Comparison of ENCODE assay signal across 8 cellular contexts in the genomic region with DNA sequence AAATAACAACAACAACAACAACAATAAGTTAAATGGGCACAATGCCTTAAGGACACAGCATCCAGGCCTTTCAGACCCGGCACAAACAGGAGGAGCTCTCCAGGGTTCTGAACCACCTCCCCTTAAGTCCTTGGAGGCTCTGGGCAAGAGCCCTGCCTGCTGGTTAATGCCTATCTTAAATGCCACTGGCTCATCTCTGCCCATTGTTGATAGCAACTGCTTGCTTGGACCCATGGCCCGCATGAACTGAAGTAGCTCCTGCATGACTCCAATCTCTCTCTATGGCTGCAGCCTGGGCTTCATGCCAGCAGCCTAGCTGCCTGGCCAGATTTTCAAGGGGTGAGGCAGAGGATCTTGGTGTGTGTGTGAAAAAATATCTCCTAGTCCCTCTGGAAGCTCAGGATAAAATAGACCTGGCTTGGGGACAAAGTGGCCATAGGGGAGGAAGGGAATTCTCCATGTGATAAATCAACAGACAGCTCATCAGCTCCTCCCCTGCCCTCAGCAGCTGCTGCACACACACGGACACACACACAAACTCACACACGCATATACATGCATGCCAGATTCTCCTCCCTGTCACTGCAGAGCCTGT. TPM values are rescaled to one million over a fixed set of nuclear protein-coding genes. Genes with fewer than 3 reads are reported as not detected.
DNase-seq lines count a peak whose midpoint lies in the region; FAIRE-seq and TF ChIP-seq lines count a peak whose summit lies in the region.

No MANE protein-coding gene starts in this region.

- no peaks in the 10 kb centered on the region for H3K36me3 ChIP-seq in A673 (ENCODE audit: insufficient read depth, low read length, poor library complexity, severe bottlenecking)
- H3K36me3 ChIP-seq in GM23248 (ENCODE audit: low read depth), result no peaks in the 10 kb centered on the region
- peaks cover 6% of the 10 kb centered on the region for H3K36me3 ChIP-seq in bronchial epithelial cell (ENCODE audit: control insufficient read depth, insufficient read depth, low read length)
- no peaks in the 10 kb centered on the region for H3K36me3 ChIP-seq in kidney (ENCODE audit: control insufficient read depth in 1 of 2, insufficient read depth in 2 of 2, low read length in 2 of 2)
- no peaks in the 10 kb centered on the region for H3K36me3 ChIP-seq in uterus

- FAIRE-seq in bronchial epithelial cell (lab: Jason Lieb, UNC) (peak; percentile 60), kidney (lab: Jason Lieb, UNC) (no peak)

- WGBS in GM23248 (ENCODE audit: low coverage in 1 of 2, low lambda C conversion rate in 2 of 2, missing lambda C conversion rate in 2 of 2), 2 experiments, result 13 to 19% methylated on average over 4 of the region's 4 CpGs

- DNase-seq in A673 (ENCODE audit: low spot score) (peak; percentile 56), GM23248 (peak; percentile 81), NCI-H510A (lab: John Stamatoyannopoulos, UW) (peak; percentile 59), bronchial epithelial cell (ENCODE audit: low read depth) (peak; percentile 68), kidney (peak; percentile 78), uterus (peak; percentile 22 to 61), mesenteric fat pad (ENCODE audit: low spot score) (no peak), GM19240 (ENCODE audit: insufficient read length, low spot score) (no peak)

- BruUV-seq in A673 (replicated peaks; lab: Mats Ljungman, UMichigan), result no TSS peak

- no peaks in the 10 kb centered on the region for H3K27me3 ChIP-seq in A673 (replicated peaks; ENCODE audit: insufficient read depth, low read depth, low read length, poor library complexity)
- H3K27me3 ChIP-seq in GM23248 (replicated peaks; ENCODE audit: insufficient read depth), result no peaks in the 10 kb centered on the region
- no peaks in the 10 kb centered on the region for H3K27me3 ChIP-seq in bronchial epithelial cell (ENCODE audit: control insufficient read depth, insufficient read depth, low read length)
- no peaks in the 10 kb centered on the region for H3K27me3 ChIP-seq in uterus

- no peak overlapping the region for H3K4me3 ChIP-seq in A673 (ENCODE audit: low read depth, low read length, poor library complexity, severe bottlenecking)
- H3K4me3 ChIP-seq in GM23248, result no peak overlapping the region
- no peak overlapping the region for H3K4me3 ChIP-seq in bronchial epithelial cell (ENCODE audit: low read depth, low read length)
- no peak overlapping the region for H3K4me3 ChIP-seq in kidney (ENCODE audit: low read length in 2 of 2)
- H3K4me3 ChIP-seq in uterus, result no peak overlapping the region

- POLR2A ChIA-PET in A673 (lab: Charles Lee; ENCODE audit: low non-redundant PET), result no interaction called here

- H3K9ac ChIP-seq in GM23248 (no peak overlapping the region), kidney (ENCODE audit: low read length in 2 of 2) (no peak overlapping the region)

- H4K20me1 ChIP-seq in GM23248 (ENCODE audit: insufficient read depth), result peaks cover 9% of the 10 kb centered on the region; the same call in 1 of the 2 replicates

- no peak overlapping the region for H2AFZ ChIP-seq in GM23248

- TF ChIP-seq POLR2A in uterus (IDR thresholded peaks at IDR 0.05), result no peak

- no peak overlapping the region for H3K27ac ChIP-seq in A673 (ENCODE audit: low read depth, low read length, poor library complexity, severe bottlenecking)
- no peak overlapping the region for H3K27ac ChIP-seq in GM23248
- H3K27ac ChIP-seq in kidney (ENCODE audit: low read depth in 2 of 2, low read length in 2 of 2), result no peak overlapping the region
- no peak overlapping the region for H3K27ac ChIP-seq in uterus

- H3K4me2 ChIP-seq in GM23248 (ENCODE audit: unreplicated experiment), result no peak overlapping the region

- intact Hi-C loops in A673 (cut with micrococcal nuclease; ENCODE audit: unreplicated experiment), result no loop called here
- intact Hi-C loops in kidney (cut with DNase I), result no loop called here
- intact Hi-C loops in uterus (cut with DNase I; ENCODE audit: low total_unique reads), result no loop called here

- H3K4me1 ChIP-seq in A673 (ENCODE audit: insufficient read depth, low read length, poor library complexity, severe bottlenecking), result no peaks in the 10 kb centered on the region
- H3K4me1 ChIP-seq in GM23248 (ENCODE audit: insufficient read depth), result no peaks in the 10 kb centered on the region
- H3K4me1 ChIP-seq in kidney (ENCODE audit: control insufficient read depth in 1 of 2, insufficient read depth in 1 of 2, low read depth in 1 of 2, low read length in 2 of 2), result peaks cover 0 to 2% of the 10 kb centered on the region in 2 donors
- H3K4me1 ChIP-seq in uterus, result peaks cover 0 to 8% of the 10 kb centered on the region in 2 donors

- H3F3A ChIP-seq in GM23248 (ENCODE audit: insufficient read depth), result 0 out of 2 replicates have a peak, but pooled peaks cover 6% of the 10 kb centered on the region

- CTCF ChIA-PET in A673 (lab: Charles Lee), result interaction anchor here (0.6 to 1.0 kb wide), 4 partner anchors 13 to 203 kb away, joined by 3 to 6 read pairs (median 4); no protein-coding TSS in a partner anchor

- in situ Hi-C loops in GM23248 (cut with MboI), result loop anchor here (10.0 kb wide), 1 partner anchor 64 kb away; no protein-coding TSS in a partner anchor

- H3K9me2 ChIP-seq in GM23248 (ENCODE audit: insufficient read depth), result no peaks in the 10 kb centered on the region

- TF ChIP-seq CTCF in A673 (conservative IDR thresholded peaks at IDR 0.05; ENCODE audit: low read depth, low read length) (no peak), bronchial epithelial cell (IDR thresholded peaks at IDR 0.05; ENCODE audit: insufficient read depth, low read length, severe bottlenecking) (no peak), kidney (IDR thresholded peaks at IDR 0.05; ENCODE audit: borderline replicate concordance, extremely low read depth, insufficient read depth) (no peak), uterus (IDR thresholded peaks at IDR 0.05) (no peak)

- H3K79me2 ChIP-seq in GM23248 (ENCODE audit: insufficient read depth), result no peaks in the 10 kb centered on the region

- H3K9me3 ChIP-seq in A673 (ENCODE audit: low read depth, low read length, poor library complexity, severe bottlenecking) (no peaks in the 10 kb centered on the region), GM23248 (ENCODE audit: low read depth) (no peaks in the 10 kb centered on the region), kidney (ENCODE audit: control insufficient read depth in 1 of 2, low read length in 2 of 2) (no peaks in the 10 kb centered on the region), uterus (no peaks in the 10 kb centered on the region)

RNA-seq across cellular contexts. Expression of a gene that starts 27.4 kb away (rescaled TPM):
- total RNA-seq in A673 (2021) (62.1 and 63.3 TPM in 2 replicates), bronchial epithelial cell (3.9 and 5.4 TPM in 2 replicates), kidney (21.1 TPM), uterus (10 to 100 TPM in 2 of 4 donors, 1 to 10 TPM in 2; 2.3 to 33.0 (median 14.9) TPM), mesenteric fat pad (53.9 TPM)
- 9.1 and 12.3 TPM in 2 replicates for total RNA-seq in GM23248 (2014; rRNA removed; shearing (Covaris generic))
- polyA plus RNA-seq in GM23248 (2016; fragmentation: Nextera tagmentation; extraction: Ambion mirVana) (7.6 and 7.8 TPM in 2 replicates), kidney (ENCODE audit: insufficient read depth, low read depth, low replicate concordance) (8.7 TPM)

RNA-seq across cellular contexts. Expression of a gene that starts 27.7 kb away (rescaled TPM):
- total RNA-seq in A673 (2021), result 1.4 TPM in 1 of 2 replicates, not detected in the other
- total RNA-seq in GM23248 (2014; rRNA removed; shearing (Covaris generic)), result not detected in 2 replicates
- polyA plus RNA-seq in GM23248 (2016; fragmentation: Nextera tagmentation; extraction: Ambion mirVana), result not detected in 2 replicates
- not detected in 2 replicates for total RNA-seq in bronchial epithelial cell
- 3.0 TPM for total RNA-seq in kidney
- 2.4 TPM for polyA plus RNA-seq in kidney (ENCODE audit: insufficient read depth, low read depth, low replicate concordance)
- total RNA-seq in uterus, result 1 to 10 TPM in 1 of 4 donors, under 1 TPM in 1, not detected in 2; 0.95 to 3.8 TPM
- not detected for total RNA-seq in mesenteric fat pad

RNA-seq across cellular contexts. Expression of a gene that starts 54.2 kb away (rescaled TPM):
- total RNA-seq in A673 (2021), result 7.8 and 7.9 TPM in 2 replicates
- 0.13 and 1.1 TPM in 2 replicates for total RNA-seq in GM23248 (2014; rRNA removed; shearing (Covaris generic))
- polyA plus RNA-seq in GM23248 (2016; fragmentation: Nextera tagmentation; extraction: Ambion mirVana), result 0.72 and 0.73 TPM in 2 replicates
- 2.1 and 5.1 TPM in 2 replicates for total RNA-seq in bronchial epithelial cell
- 8.1 TPM for total RNA-seq in kidney
- polyA plus RNA-seq in kidney (ENCODE audit: insufficient read depth, low read depth, low replicate concordance), result 13.5 TPM
- total RNA-seq in uterus, result 1 to 10 TPM in 3 of 4 donors, under 1 TPM in 1; under 0.01 to 6.6 (median 2.3) TPM
- total RNA-seq in mesenteric fat pad, result 10.1 TPM

Comparison
In these comparisons a context has a peak if more than half of its experiments do, and no peak if none do; other contexts are left out.
1. DNase-seq: peak in A673 (single experiment), GM23248 (single experiment), NCI-H510A (single experiment), bronchial epithelial cell (single experiment), kidney (single experiment) and uterus (2 of 2); none in mesenteric fat pad (single experiment) and GM19240 (single experiment).